In genomic region chrX:40406330-40406859, GRCh38 we compare ENCODE assay signal across 18 cellular contexts.
DNase-seq lines count a peak whose midpoint lies in the region; ATAC-seq and TF ChIP-seq lines count a peak whose summit lies in the region.
"Had no signal": no experiment of that assay in that cellular context is flagged by ENCODE, and none has a peak within 500 bp of the region (broad histone marks: within the 10 kb centered on the region; RNA-seq: fewer than 3 reads in every experiment).

No MANE protein-coding gene starts in this region.

- peak; percentile 89 for DNase-seq in SIG-M5 treated with dmso at 0.1 percent for 504 hours (lab: John Stamatoyannopoulos, UW; ENCODE audit: unreplicated experiment)
- DNase-seq in stimulated activated effector memory CD8-positive, alpha-beta T cell treated with anti-CD3 and anti-CD28 coated beads, Interleukin-12 subunit alpha, Interleukin-12 subunit beta, amount 100 ng/mL, for 72 hours (ENCODE audit: low spot score in 2 of 2), result no peak
- no peak for DNase-seq in endothelial cell (ENCODE audit: low spot score)
- DNase-seq in coronary artery (ENCODE audit: low spot score), result no peak
- no peak for DNase-seq in NCI-H446 (lab: John Stamatoyannopoulos, UW)
- DNase-seq: activated CD4-positive, alpha-beta T cell treated with anti-CD3 and anti-CD28 coated beads for 36 hours; activated naive CD8-positive, alpha-beta T cell treated with anti-CD3 and anti-CD28 coated beads, Interleukin-2, amount 50 U/mL, for 24 hours; activated T-cell treated with anti-CD3 and anti-CD28 coated beads for 4 hours; CD4-positive, alpha-beta memory T cell; cerebellar nuclear complex; GM23248; NCI-H2081 treated with DMSO at 0.1 percent for 48 hours; stimulated activated CD4-positive, alpha-beta T cell treated with anti-CD3 and anti-CD28 coated beads, Interleukin-4, amount 100 ng/mL, for 4 hours; stimulated activated naive CD8-positive, alpha-beta T cell treated with anti-CD3 and anti-CD28 coated beads, Interleukin-15, amount 100 ng/mL, for 72 hours had no signal

- H3K27ac ChIP-seq in coronary artery, result no peak overlapping the region
- H3K27ac ChIP-seq: GM23248, hepatocyte, KMS-11 had no signal

- peaks cover 3% of the 10 kb centered on the region for H3K9me3 Mint-ChIP-seq in stimulated activated effector memory CD8-positive, alpha-beta T cell treated with anti-CD3 and anti-CD28 coated beads, Interleukin-12 subunit alpha, Interleukin-12 subunit beta, amount 100 ng/mL, for 72 hours
- H3K9me3 Mint-ChIP-seq in endothelial cell (ENCODE audit: unreplicated experiment), result no peaks in the 10 kb centered on the region

- ATAC-seq in GM18867 (IDR thresholded peaks at IDR 0.05; ENCODE audit: unreplicated experiment), result peak; percentile 42
- ATAC-seq in HG03354 (IDR thresholded peaks at IDR 0.05; ENCODE audit: poor library complexity, severe bottlenecking, unreplicated experiment), result peak; percentile 45
- ATAC-seq in stimulated activated effector memory CD8-positive, alpha-beta T cell treated with anti-CD3 and anti-CD28 coated beads, Interleukin-12 subunit alpha, Interleukin-12 subunit beta, amount 100 ng/mL, for 72 hours, result peak; percentile 62
- ATAC-seq: activated CD4-positive, alpha-beta T cell treated with anti-CD3 and anti-CD28 coated beads for 36 hours; activated naive CD8-positive, alpha-beta T cell treated with anti-CD3 and anti-CD28 coated beads, Interleukin-2, amount 50 U/mL, for 24 hours; stimulated activated naive CD8-positive, alpha-beta T cell treated with anti-CD3 and anti-CD28 coated beads, Interleukin-15, amount 100 ng/mL, for 72 hours had no signal

- peaks cover 2% of the 10 kb centered on the region for H3K27me3 Mint-ChIP-seq in endothelial cell (ENCODE audit: unreplicated experiment)
- H3K27me3 Mint-ChIP-seq: activated naive CD8-positive, alpha-beta T cell treated with anti-CD3 and anti-CD28 coated beads, Interleukin-2, amount 50 U/mL, for 24 hours; stimulated activated naive CD8-positive, alpha-beta T cell treated with anti-CD3 and anti-CD28 coated beads, Interleukin-15, amount 100 ng/mL, for 72 hours had no signal

- no peak overlapping the region for H3K27ac Mint-ChIP-seq in stimulated activated effector memory CD8-positive, alpha-beta T cell treated with anti-CD3 and anti-CD28 coated beads, Interleukin-12 subunit alpha, Interleukin-12 subunit beta, amount 100 ng/mL, for 72 hours
- H3K27ac Mint-ChIP-seq in endothelial cell (ENCODE audit: unreplicated experiment), result no peak overlapping the region
- H3K27ac Mint-ChIP-seq: activated CD4-positive, alpha-beta T cell treated with anti-CD3 and anti-CD28 coated beads for 36 hours; activated naive CD8-positive, alpha-beta T cell treated with anti-CD3 and anti-CD28 coated beads, Interleukin-2, amount 50 U/mL, for 24 hours; CD4-positive, alpha-beta memory T cell; stimulated activated naive CD8-positive, alpha-beta T cell treated with anti-CD3 and anti-CD28 coated beads, Interleukin-15, amount 100 ng/mL, for 72 hours had no signal

- no peaks in the 10 kb centered on the region for H3K36me3 Mint-ChIP-seq in stimulated activated effector memory CD8-positive, alpha-beta T cell treated with anti-CD3 and anti-CD28 coated beads, Interleukin-12 subunit alpha, Interleukin-12 subunit beta, amount 100 ng/mL, for 72 hours
- H3K36me3 Mint-ChIP-seq in endothelial cell (ENCODE audit: low read depth, unreplicated experiment), result no peaks in the 10 kb centered on the region
- H3K36me3 Mint-ChIP-seq: CD4-positive, alpha-beta memory T cell had no signal

- H3K4me3 ChIP-seq in coronary artery, result no peak overlapping the region
- H3K4me3 ChIP-seq: GM23248, hepatocyte had no signal

- TF ChIP-seq CTCF in endothelial cell (IDR thresholded peaks at IDR 0.05; ENCODE audit: unreplicated experiment) (no peak), coronary artery (IDR thresholded peaks at IDR 0.05) (no peak)

- no peak overlapping the region for H3K4me3 Mint-ChIP-seq in stimulated activated effector memory CD8-positive, alpha-beta T cell treated with anti-CD3 and anti-CD28 coated beads, Interleukin-12 subunit alpha, Interleukin-12 subunit beta, amount 100 ng/mL, for 72 hours
- no peak overlapping the region for H3K4me3 Mint-ChIP-seq in endothelial cell (ENCODE audit: unreplicated experiment)
- H3K4me3 Mint-ChIP-seq: activated CD4-positive, alpha-beta T cell treated with anti-CD3 and anti-CD28 coated beads for 36 hours; activated naive CD8-positive, alpha-beta T cell treated with anti-CD3 and anti-CD28 coated beads, Interleukin-2, amount 50 U/mL, for 24 hours; CD4-positive, alpha-beta memory T cell; stimulated activated naive CD8-positive, alpha-beta T cell treated with anti-CD3 and anti-CD28 coated beads, Interleukin-15, amount 100 ng/mL, for 72 hours had no signal

- H3K4me1 Mint-ChIP-seq in stimulated activated effector memory CD8-positive, alpha-beta T cell treated with anti-CD3 and anti-CD28 coated beads, Interleukin-12 subunit alpha, Interleukin-12 subunit beta, amount 100 ng/mL, for 72 hours, result no peaks in the 10 kb centered on the region
- no peaks in the 10 kb centered on the region for H3K4me1 Mint-ChIP-seq in endothelial cell (ENCODE audit: unreplicated experiment)
- H3K4me1 Mint-ChIP-seq: activated CD4-positive, alpha-beta T cell treated with anti-CD3 and anti-CD28 coated beads for 36 hours; activated naive CD8-positive, alpha-beta T cell treated with anti-CD3 and anti-CD28 coated beads, Interleukin-2, amount 50 U/mL, for 24 hours; CD4-positive, alpha-beta memory T cell; stimulated activated naive CD8-positive, alpha-beta T cell treated with anti-CD3 and anti-CD28 coated beads, Interleukin-15, amount 100 ng/mL, for 72 hours had no signal
